13 cellular contexts compared by ENCODE assay signal in the genomic region with DNA sequence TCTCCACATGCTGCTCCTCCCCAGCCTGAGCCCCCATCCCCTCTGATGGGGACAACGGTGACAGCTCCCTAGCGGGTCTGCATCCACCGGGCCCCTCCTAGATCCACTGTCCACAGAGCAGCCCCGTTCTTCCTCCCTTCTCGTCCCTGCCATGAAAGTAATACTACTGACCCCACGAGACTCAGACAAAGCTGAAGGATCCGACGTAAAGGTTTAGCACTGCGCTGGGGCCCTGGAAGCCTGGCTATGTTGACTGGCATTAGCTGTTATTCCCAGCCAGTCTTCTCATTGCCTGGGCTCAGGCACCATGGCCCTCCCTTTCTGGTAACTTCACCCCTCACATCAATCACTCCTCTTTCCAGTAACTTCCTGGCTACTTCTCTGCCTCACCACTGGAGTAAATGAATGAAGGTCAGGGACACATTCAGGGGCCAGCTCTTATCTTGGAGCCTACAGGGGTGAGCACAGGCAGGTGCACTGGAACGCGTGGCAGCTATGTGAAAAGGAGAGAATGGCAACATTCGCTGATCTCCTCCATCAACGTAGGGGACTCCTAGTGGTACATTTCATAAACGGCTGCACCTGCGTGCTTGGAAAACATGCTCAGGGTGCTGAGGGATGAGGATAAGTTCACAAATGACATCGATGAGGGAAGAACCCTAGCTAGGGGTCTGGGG. TPM values are rescaled to one million over a fixed set of nuclear protein-coding genes. Genes with fewer than 3 reads are reported as not detected.
A peak's percentile ranks its signal among the peaks of the same experiment; 100 is the strongest.
DNase-seq lines count a peak whose midpoint lies in the region; ATAC-seq and TF ChIP-seq lines count a peak whose summit lies in the region.
"Had no signal": no experiment of that assay in that cellular context is flagged by ENCODE, and none has a peak within 500 bp of the region (broad histone marks: within the 10 kb centered on the region; RNA-seq: fewer than 3 reads in every experiment).

No MANE protein-coding gene starts in this region.

- POLR2A ChIA-PET in MCF 10A (lab: Yijun Ruan, JAX): interaction anchor here (0.6 to 2.5 kb wide), 12 partner anchors 9 to 751 kb away, joined by 3 to 12 read pairs (median 4); a partner anchor contains a TSS

- no peak overlapping the region for H3K27ac Mint-ChIP-seq in MCF 10A (ENCODE audit: low read depth, unreplicated experiment)
- peak overlapping the region; percentile 37 for H3K27ac Mint-ChIP-seq in activated T-helper 17 cell treated with anti-CD3 and anti-CD28 coated beads, Interleukin-2, amount 50 U/mL, for 72 hours
- peak overlapping the region; percentile 73 for H3K27ac Mint-ChIP-seq in stimulated activated effector memory CD8-positive, alpha-beta T cell treated with anti-CD3 and anti-CD28 coated beads, Interleukin-12 subunit alpha, Interleukin-12 subunit beta, amount 100 ng/mL, for 72 hours

- H3K36me3 ChIP-seq in breast epithelium: no peaks in the 10 kb centered on the region
- peaks cover 0 to 48% (median 45%) of the 10 kb centered on the region in 3 donors for H3K36me3 ChIP-seq in tibial artery

- DNase-seq in MCF 10A (ENCODE audit: unreplicated experiment): peak; percentile 20
- no peak for DNase-seq in breast epithelium (ENCODE audit: low spot score in 2 of 2)
- DNase-seq in stimulated activated effector memory CD8-positive, alpha-beta T cell treated with anti-CD3 and anti-CD28 coated beads, Interleukin-12 subunit alpha, Interleukin-12 subunit beta, amount 100 ng/mL, for 72 hours (ENCODE audit: low spot score in 2 of 2): no peak
- no peak for DNase-seq in foreskin melanocyte
- no peak for DNase-seq in NCI-H1417 treated with DMSO at 0.1 percent for 48 hours (lab: John Stamatoyannopoulos, UW)
- DNase-seq in tibial artery: no peak

- no TSS peak for BruUV-seq in MCF 10A (replicated peaks; lab: Mats Ljungman, UMichigan)

- no peak for TF ChIP-seq POLR2A in breast epithelium (IDR thresholded peaks at IDR 0.05)

- peaks cover 34% of the 10 kb centered on the region for H3K36me3 Mint-ChIP-seq in MCF 10A (ENCODE audit: insufficient read depth, unreplicated experiment)
- peaks cover 56% of the 10 kb centered on the region for H3K36me3 Mint-ChIP-seq in activated T-helper 17 cell treated with anti-CD3 and anti-CD28 coated beads, Interleukin-2, amount 50 U/mL, for 72 hours (ENCODE audit: low read depth)
- H3K36me3 Mint-ChIP-seq in stimulated activated effector memory CD8-positive, alpha-beta T cell treated with anti-CD3 and anti-CD28 coated beads, Interleukin-12 subunit alpha, Interleukin-12 subunit beta, amount 100 ng/mL, for 72 hours: peaks cover 53% of the 10 kb centered on the region

- no peak for ATAC-seq in activated T-helper 17 cell treated with anti-CD3 and anti-CD28 coated beads, Interleukin-2, amount 50 U/mL, for 72 hours (replicated peaks)
- no peak for ATAC-seq in stimulated activated effector memory CD8-positive, alpha-beta T cell treated with anti-CD3 and anti-CD28 coated beads, Interleukin-12 subunit alpha, Interleukin-12 subunit beta, amount 100 ng/mL, for 72 hours

- H3K27me3 ChIP-seq in breast epithelium: no peaks in the 10 kb centered on the region
- H3K27me3 ChIP-seq in layer of hippocampus (ENCODE audit: control insufficient read depth, insufficient read depth, low read length): no peaks in the 10 kb centered on the region
- H3K27me3 ChIP-seq in tibial artery: no peaks in the 10 kb centered on the region
- H3K27me3 ChIP-seq: neutrophil, upper lobe of right lung had no signal

- H3K27me3 Mint-ChIP-seq in MCF 10A (ENCODE audit: insufficient read depth, unreplicated experiment): no peaks in the 10 kb centered on the region
- H3K27me3 Mint-ChIP-seq in activated T-helper 17 cell treated with anti-CD3 and anti-CD28 coated beads, Interleukin-2, amount 50 U/mL, for 72 hours: no peaks in the 10 kb centered on the region
- H3K27me3 Mint-ChIP-seq: effector memory CD8-positive, alpha-beta T cell; IgD-negative memory B cell had no signal

- H3K27ac ChIP-seq in breast epithelium: peak overlapping the region in 1 of 2 donors; percentile 0
- H3K27ac ChIP-seq in layer of hippocampus (ENCODE audit: low read depth, low read length): peak overlapping the region; percentile 30
- no peak overlapping the region for H3K27ac ChIP-seq in tibial artery
- H3K27ac ChIP-seq: neutrophil, SK-N-MC, upper lobe of right lung had no signal

- H3K4me3 Mint-ChIP-seq in MCF 10A (ENCODE audit: unreplicated experiment): no peak overlapping the region
- no peak overlapping the region for H3K4me3 Mint-ChIP-seq in activated T-helper 17 cell treated with anti-CD3 and anti-CD28 coated beads, Interleukin-2, amount 50 U/mL, for 72 hours
- H3K4me3 Mint-ChIP-seq in stimulated activated effector memory CD8-positive, alpha-beta T cell treated with anti-CD3 and anti-CD28 coated beads, Interleukin-12 subunit alpha, Interleukin-12 subunit beta, amount 100 ng/mL, for 72 hours: no peak overlapping the region
- H3K4me3 Mint-ChIP-seq: effector memory CD8-positive, alpha-beta T cell; IgD-negative memory B cell had no signal

- H3K4me1 Mint-ChIP-seq in MCF 10A (ENCODE audit: insufficient read depth, unreplicated experiment): peaks cover 12% of the 10 kb centered on the region
- no peaks in the 10 kb centered on the region for H3K4me1 Mint-ChIP-seq in activated T-helper 17 cell treated with anti-CD3 and anti-CD28 coated beads, Interleukin-2, amount 50 U/mL, for 72 hours
- no peaks in the 10 kb centered on the region for H3K4me1 Mint-ChIP-seq in stimulated activated effector memory CD8-positive, alpha-beta T cell treated with anti-CD3 and anti-CD28 coated beads, Interleukin-12 subunit alpha, Interleukin-12 subunit beta, amount 100 ng/mL, for 72 hours

- CTCF ChIA-PET in MCF 10A (lab: Yijun Ruan, JAX): interaction anchor here (0.6 to 6.8 kb wide), 44 partner anchors 9 to 588 kb away, joined by 3 to 121 read pairs (median 6); a partner anchor contains a TSS

- no peak for TF ChIP-seq CTCF in MCF 10A (IDR thresholded peaks at IDR 0.05; ENCODE audit: unreplicated experiment)
- TF ChIP-seq CTCF in breast epithelium (IDR thresholded peaks at IDR 0.05): no peak
- no peak for TF ChIP-seq CTCF in tibial artery (IDR thresholded peaks at IDR 0.05)

- H3K4me3 ChIP-seq in breast epithelium: no peak overlapping the region
- H3K4me3 ChIP-seq in tibial artery: no peak overlapping the region
- H3K4me3 ChIP-seq: SK-N-MC, upper lobe of right lung had no signal

- H3K4me1 ChIP-seq in breast epithelium: no peaks in the 10 kb centered on the region
- peaks cover 0 to 19% (median 4%) of the 10 kb centered on the region in 4 donors for H3K4me1 ChIP-seq in tibial artery
- H3K4me1 ChIP-seq: upper lobe of right lung had no signal

- intact Hi-C loops in MCF 10A (cut with micrococcal nuclease): loop anchor here (2.0 to 10.0 kb wide), 2 partner anchors 86 to 246 kb away; a partner anchor contains a TSS
- intact Hi-C loops in breast epithelium (cut with DNase I; ENCODE audit: low total_unique reads): loop anchor here (5.0 kb wide), 1 partner anchor 88 kb away; no protein-coding TSS in a partner anchor
- intact Hi-C loops in tibial artery (cut with DNase I; ENCODE audit: low total_unique reads): loop anchor here (2.0 kb wide), 1 partner anchor 90 kb away; no protein-coding TSS in a partner anchor

- no peaks in the 10 kb centered on the region for H3K9me3 Mint-ChIP-seq in MCF 10A (ENCODE audit: unreplicated experiment)
- no peaks in the 10 kb centered on the region for H3K9me3 Mint-ChIP-seq in activated T-helper 17 cell treated with anti-CD3 and anti-CD28 coated beads, Interleukin-2, amount 50 U/mL, for 72 hours
- no peaks in the 10 kb centered on the region for H3K9me3 Mint-ChIP-seq in stimulated activated effector memory CD8-positive, alpha-beta T cell treated with anti-CD3 and anti-CD28 coated beads, Interleukin-12 subunit alpha, Interleukin-12 subunit beta, amount 100 ng/mL, for 72 hours
- H3K9me3 Mint-ChIP-seq: effector memory CD8-positive, alpha-beta T cell; IgD-negative memory B cell had no signal

- H3K9me3 ChIP-seq in breast epithelium (no peaks in the 10 kb centered on the region), tibial artery (no peaks in the 10 kb centered on the region)
- H3K9me3 ChIP-seq: neutrophil, upper lobe of right lung had no signal

RNA-seq across cellular contexts. Expression of a gene that starts 30.5 kb away (rescaled TPM):
- 25.5 and 47.9 TPM in 2 replicates for total RNA-seq in MCF 10A (2022)
- 10 to 100 TPM; 26.7 to 29.4 (median 28.5) TPM for total RNA-seq in breast epithelium
- total RNA-seq in activated T-helper 17 cell treated with anti-CD3 and anti-CD28 coated beads, Interleukin-2, amount 50 U/mL, for 72 hours: 10 to 100 TPM; 22.4 to 34.9 TPM
